Comparison of ENCODE assay signal across 1 cellular context in genomic region chr2:169676357-169676756, GRCh38.
TF ChIP-seq lines count a peak whose summit lies in the region.

No MANE protein-coding gene starts in this region.

TF ChIP-seq in HepG2, 621 proteins besides CTCF, POLR2A, EP300 and RAD21:
- TF ChIP-seq RBM39 (IDR thresholded peaks at IDR 0.05; ENCODE audit: low read depth, low read length, poor library complexity, severe bottlenecking) = no peak
- TF ChIP-seq SMC3 (IDR thresholded peaks at IDR 0.05; ENCODE audit: low read length) = peak; percentile 62
- TF ChIP-seq SMAD3 (CRISPR knock-in tag; IDR thresholded peaks at IDR 0.05) = no peak
- TF ChIP-seq KDM5A (IDR thresholded peaks at IDR 0.05; ENCODE audit: borderline replicate concordance, low read length) = 0 out of 2 replicates have a peak, but pooled peaks have one; percentile 20
- no peak for TF ChIP-seq GATAD2A (CRISPR knock-in tag; IDR thresholded peaks at IDR 0.05)
- TF ChIP-seq STAG1 (CRISPR knock-in tag; IDR thresholded peaks at IDR 0.05) = peak; percentile 76
- TF ChIP-seq PPARG (CRISPR knock-in tag; conservative IDR thresholded peaks at IDR 0.05) = no peak
